ENCODE assay signal across 8 cellular contexts in genomic region chr12:3752741-3753486, GRCh38. TPM values are rescaled to one million over a fixed set of nuclear protein-coding genes. Genes with fewer than 3 reads are reported as not detected.
A peak's percentile ranks its signal among the peaks of the same experiment; 100 is the strongest.
DNase-seq lines count a peak whose midpoint lies in the region; ATAC-seq and TF ChIP-seq lines count a peak whose summit lies in the region.

TSS of gene CRACR2A (minus strand) at chr12:3753109. CDS start at chr12:3696999, 56,110 bp downstream.

- H3K9me3 Mint-ChIP-seq in GM23338 (no peaks in the 10 kb centered on the region; the same call in 2 of the 3 replicates), activated B cell treated with CpG ODN at 0.5 μM for 24 hours (no peaks in the 10 kb centered on the region)

- H3K4me3 Mint-ChIP-seq in GM23338, result peak within 1 kb of the TSS; percentile 63
- peak within 1 kb of the TSS; percentile 88 for H3K4me3 Mint-ChIP-seq in activated B cell treated with CpG ODN at 0.5 μM for 24 hours

- H3K36me3 Mint-ChIP-seq in GM23338 (ENCODE audit: low read depth) (no peaks in the 10 kb centered on the region), activated B cell treated with CpG ODN at 0.5 μM for 24 hours (ENCODE audit: low read depth) (peaks cover 6% of the 10 kb centered on the region)

- H3K9me2 ChIP-seq in GM23338 (ENCODE audit: insufficient read depth), result no peaks in the 10 kb centered on the region

- H3K4me1 ChIP-seq in GM23338 (ENCODE audit: insufficient read depth) (peaks cover 5% of the 10 kb centered on the region), colonic mucosa (peaks cover 8% of the 10 kb centered on the region)

- ATAC-seq in GM23338 (peak; percentile 98), activated B cell treated with CpG ODN at 0.5 μM for 24 hours (ENCODE audit: low read depth) (peak; percentile 87)

- H3K9me3 ChIP-seq in colonic mucosa, result no peaks in the 10 kb centered on the region

- H3K4me1 Mint-ChIP-seq in GM23338 (peaks cover 10% of the 10 kb centered on the region), activated B cell treated with CpG ODN at 0.5 μM for 24 hours (peaks cover 25% of the 10 kb centered on the region)

- intact Hi-C loops in activated B cell treated with CpG ODN at 0.5 μM for 24 hours (cut with micrococcal nuclease), result loop anchor here (1.0 to 10.0 kb wide), 6 partner anchors 120 to 1074 kb away; partner anchors contain the start of genes PARP11, RAD51AP1 and TSPAN9
- intact Hi-C loops in colonic mucosa (cut with DNase I), result no loop called here

- no peak within 1 kb of the TSS for H3K27ac ChIP-seq in GM23338 (ENCODE audit: low read depth)
- peak within 1 kb of the TSS; percentile 77 for H3K27ac ChIP-seq in colonic mucosa

- peaks cover 20% of the 10 kb centered on the region for H3K27me3 Mint-ChIP-seq in GM23338 (ENCODE audit: insufficient read depth, low read depth, poor library complexity)
- no peaks in the 10 kb centered on the region for H3K27me3 Mint-ChIP-seq in activated B cell treated with CpG ODN at 0.5 μM for 24 hours

- H4K20me1 ChIP-seq in GM23338 (replicated peaks; ENCODE audit: insufficient read depth), result no peaks in the 10 kb centered on the region

- H3K27me3 ChIP-seq in GM23338 (ENCODE audit: insufficient read depth) (peaks cover 9% of the 10 kb centered on the region; the same call in 1 of the 2 replicates), colonic mucosa (no peaks in the 10 kb centered on the region)

- no peaks in the 10 kb centered on the region for H3K79me2 ChIP-seq in GM23338 (replicated peaks; ENCODE audit: insufficient read depth)

- CTCF ChIA-PET in activated B cell treated with CpG ODN at 0.5 μM for 24 hours (lab: Charles Lee), result interaction anchor here (0.6 to 1.6 kb wide), 2 partner anchors 12 to 51 kb away, joined by 3 to 4 read pairs; no protein-coding TSS in a partner anchor

- TF ChIP-seq CTCF in GM23338 (conservative IDR thresholded peaks at IDR 0.05; ENCODE audit: low read depth in 2 of 2), result peak; percentile 50 to 72
- TF ChIP-seq CTCF in activated B cell treated with CpG ODN at 0.5 μM for 24 hours (IDR thresholded peaks at IDR 0.05), result no peak
- peak; percentile 66 for TF ChIP-seq CTCF in colonic mucosa (IDR thresholded peaks at IDR 0.05)

- H3K36me3 ChIP-seq in GM23338 (ENCODE audit: insufficient read depth), result no peaks in the 10 kb centered on the region
- H3K36me3 ChIP-seq in colonic mucosa, result no peaks in the 10 kb centered on the region

- DNase-seq in GM23338 (ENCODE audit: low spot score), result peak; percentile 91
- peak; percentile 74 for DNase-seq in LoVo (ENCODE audit: low spot score)
- DNase-seq in activated B cell treated with CpG ODN at 0.5 μM for 24 hours, result peak; percentile 85
- DNase-seq in colonic mucosa, result peak; percentile 79
- DNase-seq in lung microvascular endothelial cell (ENCODE audit: low read depth in 2 of 2), result peak; percentile 84 to 87
- peak; percentile 65 for DNase-seq in stimulated activated CD8-positive, alpha-beta memory T cell treated with anti-CD3 and anti-CD28 coated beads, Interleukin-15, amount 100 ng/mL, for 24 hours (ENCODE audit: low read depth)
- no peak for DNase-seq in NCI-H1436 (lab: John Stamatoyannopoulos, UW)

- 0 out of 2 replicates have a peak, but pooled peaks cover 2% of the 10 kb centered on the region for H3F3A ChIP-seq in GM23338 (replicated peaks; ENCODE audit: low read depth)

- peak within 1 kb of the TSS; percentile 77 for H3K4me2 ChIP-seq in GM23338

- H3K9ac ChIP-seq in colonic mucosa (ENCODE audit: low read depth in 2 of 2, low read length in 2 of 2), result peak within 1 kb of the TSS; percentile 73 to 83

- H3K27ac Mint-ChIP-seq in GM23338 (no peak within 1 kb of the TSS), activated B cell treated with CpG ODN at 0.5 μM for 24 hours (peak within 1 kb of the TSS; percentile 93)

- H3K4me3 ChIP-seq in GM08714 (ENCODE audit: low read length) (peak within 1 kb of the TSS; percentile 77; the same call in 1 of the 2 replicates), GM23338 (peak within 1 kb of the TSS; percentile 52), colonic mucosa (peak within 1 kb of the TSS; percentile 63)

- peak within 1 kb of the TSS; percentile 96 for H2AFZ ChIP-seq in GM23338

- POLR2A ChIA-PET in activated B cell treated with CpG ODN at 0.5 μM for 24 hours (lab: Charles Lee), result interaction anchor here (0.6 to 1.3 kb wide), 3 partner anchors 24 to 812 kb away, joined by 3 read pairs; no protein-coding TSS in a partner anchor

TF ChIP-seq in GM23338, 12 proteins besides CTCF, POLR2A, EP300 and RAD21 (continues in another document):
- TF ChIP-seq STAT1 (IDR thresholded peaks at IDR 0.05; ENCODE audit: unreplicated experiment) (no peak), JUNB (IDR thresholded peaks at IDR 0.05; ENCODE audit: unreplicated experiment) (no peak), ZNF331 (CRISPR knock-in tag; IDR thresholded peaks at IDR 0.05; ENCODE audit: low read depth) (no peak), ZNF114 (CRISPR knock-in tag; IDR thresholded peaks at IDR 0.05) (no peak), ZNF462 (CRISPR knock-in tag; IDR thresholded peaks at IDR 0.05) (no peak), POLR2AphosphoS5 (IDR thresholded peaks at IDR 0.05; ENCODE audit: low read depth) (no peak), EZH2 (IDR thresholded peaks at IDR 0.05; ENCODE audit: low read depth, unreplicated experiment) (no peak), ETS1 (IDR thresholded peaks at IDR 0.05) (no peak), CREB1 (CRISPR knock-in tag; IDR thresholded peaks at IDR 0.05; ENCODE audit: low read depth) (no peak)

RNA-seq across cellular contexts. Expression of gene CRACR2A, which starts in this region (rescaled TPM):
- total RNA-seq in GM23338 (2014; rRNA removed; shearing (Covaris generic)), result 3.0 and 3.4 TPM in 2 replicates
- 1.4 and 1.5 TPM in 2 replicates for polyA plus RNA-seq in GM23338 (2016; fragmentation: Nextera tagmentation; extraction: Ambion mirVana)
- total RNA-seq in activated B cell treated with CpG ODN at 0.5 μM for 24 hours (22.7 and 25.8 TPM in 2 replicates), colonic mucosa (10 to 100 TPM; 50.3 to 54.8 TPM), lung microvascular endothelial cell (12.2 and 13.9 TPM in 2 replicates)
